Comparison of ENCODE assay signal across 10 cellular contexts in the genomic region with DNA sequence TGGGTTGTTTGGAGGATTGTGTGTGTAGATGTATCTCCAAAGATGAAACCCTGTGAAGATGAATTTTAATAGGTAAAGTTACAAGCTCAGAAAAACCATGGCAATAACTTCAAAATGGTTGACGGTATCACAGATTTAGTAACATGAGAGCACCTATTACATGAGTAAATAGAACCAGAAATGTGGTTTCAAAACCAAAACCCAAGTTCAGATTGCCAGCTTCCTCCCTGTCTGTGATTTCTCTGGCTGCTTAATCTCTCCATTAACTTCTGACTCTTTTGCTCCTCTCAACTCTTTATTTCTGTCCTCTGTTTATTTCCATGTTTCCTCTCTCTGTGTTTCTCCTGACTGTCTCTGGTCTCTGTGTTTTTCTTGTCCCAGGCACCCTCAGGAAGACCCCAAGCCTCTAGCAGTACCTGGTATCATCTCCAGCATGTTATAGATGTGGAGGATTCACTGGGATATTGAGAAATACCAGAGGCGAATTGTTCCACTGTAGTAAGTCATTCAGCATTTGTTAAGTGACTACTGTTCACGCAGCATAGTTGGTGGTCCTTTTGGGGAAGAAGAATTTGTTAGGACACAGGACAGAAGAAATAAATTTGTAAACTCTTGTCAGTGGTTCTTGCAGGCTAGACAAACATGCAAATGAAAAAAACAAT.
A peak's percentile ranks its signal among the peaks of the same experiment; 100 is the strongest.
DNase-seq lines count a peak whose midpoint lies in the region; ATAC-seq and TF ChIP-seq lines count a peak whose summit lies in the region.
"Had no signal": no experiment of that assay in that cellular context is flagged by ENCODE, and none has a peak within 500 bp of the region (broad histone marks: within the 10 kb centered on the region; RNA-seq: fewer than 3 reads in every experiment).

No MANE protein-coding gene starts in this region.

- H4K20me1 ChIP-seq in DND-41 (ENCODE audit: insufficient read depth, low read length) = 0 out of 2 replicates have a peak, but pooled peaks cover 6% of the 10 kb centered on the region

- H3K9me3 ChIP-seq in DND-41 (ENCODE audit: insufficient read depth, low read length, severe bottlenecking) = no peaks in the 10 kb centered on the region
- H3K9me3 ChIP-seq: body of pancreas, mucosa of descending colon had no signal

- H3K4me2 ChIP-seq in DND-41 (ENCODE audit: insufficient read depth, low read length) = no peak overlapping the region

- no peaks in the 10 kb centered on the region for H3K27me3 ChIP-seq in DND-41 (ENCODE audit: insufficient read depth, low read length, poor library complexity)
- H3K27me3 ChIP-seq: body of pancreas had no signal

- no peak for TF ChIP-seq POLR2A in erythroblast (IDR thresholded peaks at IDR 0.05; ENCODE audit: low read length)

- no peaks in the 10 kb centered on the region for H3K36me3 Mint-ChIP-seq in activated naive CD8-positive, alpha-beta T cell treated with anti-CD3 and anti-CD28 coated beads, Interleukin-2, amount 50 U/mL, for 24 hours (ENCODE audit: low read depth)

- no peak overlapping the region for H3K4me3 ChIP-seq in DND-41 (ENCODE audit: low read depth in 1 of 2, low read length in 2 of 2)
- H3K4me3 ChIP-seq: body of pancreas, mucosa of descending colon had no signal

- H2AFZ ChIP-seq in DND-41 (ENCODE audit: low read depth, low read length) = no peak overlapping the region

- H3K27me3 Mint-ChIP-seq in activated naive CD8-positive, alpha-beta T cell treated with anti-CD3 and anti-CD28 coated beads, Interleukin-2, amount 50 U/mL, for 24 hours = no peaks in the 10 kb centered on the region

- H3K4me1 ChIP-seq in DND-41 (ENCODE audit: insufficient read depth, low read length) = no peaks in the 10 kb centered on the region
- H3K4me1 ChIP-seq: body of pancreas had no signal

- peaks cover 21% of the 10 kb centered on the region for H3K4me1 Mint-ChIP-seq in activated naive CD8-positive, alpha-beta T cell treated with anti-CD3 and anti-CD28 coated beads, Interleukin-2, amount 50 U/mL, for 24 hours

- peak overlapping the region; percentile 6 for H3K27ac Mint-ChIP-seq in activated naive CD8-positive, alpha-beta T cell treated with anti-CD3 and anti-CD28 coated beads, Interleukin-2, amount 50 U/mL, for 24 hours

- H3K9me3 Mint-ChIP-seq in activated naive CD8-positive, alpha-beta T cell treated with anti-CD3 and anti-CD28 coated beads, Interleukin-2, amount 50 U/mL, for 24 hours = no peaks in the 10 kb centered on the region

- no peak for TF ChIP-seq CTCF in DND-41 (IDR thresholded peaks at IDR 0.05; ENCODE audit: borderline replicate concordance, extremely low read depth, low read length, poor library complexity, severe bottlenecking)

- no peaks in the 10 kb centered on the region; the same call in 1 of the 2 replicates for H3K36me3 ChIP-seq in DND-41 (ENCODE audit: insufficient read depth, low read length)

- ATAC-seq in DND-41 (ENCODE audit: insufficient read depth, low read depth) (peak; percentile 53; the same call in 2 of the 3 replicates), HG02870 (IDR thresholded peaks at IDR 0.05; ENCODE audit: unreplicated experiment) (peak; percentile 73)
- ATAC-seq in activated naive CD8-positive, alpha-beta T cell treated with anti-CD3 and anti-CD28 coated beads, Interleukin-2, amount 50 U/mL, for 24 hours = peak; percentile 49
- ATAC-seq: body of pancreas had no signal

- no peak overlapping the region for H3K27ac ChIP-seq in DND-41 (ENCODE audit: low read length)
- no peak overlapping the region for H3K27ac ChIP-seq in substantia nigra (ENCODE audit: low read depth, low read length, poor library complexity, severe bottlenecking)

- no peak overlapping the region for H3K9ac ChIP-seq in DND-41 (ENCODE audit: low read depth, low read length)

- H3K79me2 ChIP-seq in DND-41 (ENCODE audit: insufficient read depth, low read length) = no peaks in the 10 kb centered on the region

- no peak overlapping the region for H3K4me3 Mint-ChIP-seq in activated naive CD8-positive, alpha-beta T cell treated with anti-CD3 and anti-CD28 coated beads, Interleukin-2, amount 50 U/mL, for 24 hours

- DNase-seq in DND-41 (no peak), myocyte (ENCODE audit: low read depth) (peak; percentile 43), erythroblast (lab: John Stamatoyannopoulos, UW) (no peak), substantia nigra (lab: John Stamatoyannopoulos, UW) (no peak)
- DNase-seq in activated naive CD8-positive, alpha-beta T cell treated with anti-CD3 and anti-CD28 coated beads, Interleukin-2, amount 50 U/mL, for 24 hours = no peak
- no peak for DNase-seq in effector CD4-positive, alpha-beta T cell
- DNase-seq in stimulated activated CD4-positive, alpha-beta T cell treated with anti-CD3 and anti-CD28 coated beads, Interleukin-2, amount 100 ng/mL, for 48 hours = no peak
